Comparison of ENCODE assay signal across 20 cellular contexts in genomic region chr22:31899661-31900060, GRCh38. TPM values are rescaled to one million over a fixed set of nuclear protein-coding genes. Genes with fewer than 3 reads are reported as not detected.
A peak's percentile ranks its signal among the peaks of the same experiment; 100 is the strongest.
DNase-seq lines count a peak whose midpoint lies in the region; ATAC-seq, FAIRE-seq and TF ChIP-seq lines count a peak whose summit lies in the region.
"Had no signal": no experiment of that assay in that cellular context is flagged by ENCODE, and none has a peak within 500 bp of the region (broad histone marks: within the 10 kb centered on the region; RNA-seq: fewer than 3 reads in every experiment).

No MANE protein-coding gene starts in this region.

- no peak for ATAC-seq in WTC11
- no peak for ATAC-seq in HG02973 (IDR thresholded peaks at IDR 0.05; ENCODE audit: unreplicated experiment)
- ATAC-seq in left cardiac atrium: no peak
- no peak for ATAC-seq in GM21825 (IDR thresholded peaks at IDR 0.05; ENCODE audit: unreplicated experiment)
- ATAC-seq: A549; CD8-positive, alpha-beta T cell had no signal

- no peaks in the 10 kb centered on the region for H3K27me3 ChIP-seq in spleen (replicated peaks in 1 of 7)

- H3K4me1 ChIP-seq in kidney (ENCODE audit: control insufficient read depth in 1 of 2, insufficient read depth in 1 of 2, low read depth in 1 of 2, low read length in 2 of 2) (no peaks in the 10 kb centered on the region), spleen (no peaks in the 10 kb centered on the region)
- H3K4me1 ChIP-seq: A549, HAP-1 had no signal

- peaks cover 15% of the 10 kb centered on the region for H3K4me1 Mint-ChIP-seq in WTC11

- DNase-seq in WTC11 (ENCODE audit: low spot score) (no peak), caudate nucleus (lab: John Stamatoyannopoulos, UW) (peak in 1 of 61 donors; percentile 7), kidney (peak; percentile 36), spleen (peak; percentile 25), left cardiac atrium (no peak), NCI-H2171 (lab: John Stamatoyannopoulos, UW) (no peak)
- DNase-seq: CD8-positive, alpha-beta T cell; COR-L47; DMS153; DMS79 treated with DMSO at 0.1 percent for 48 hours; EL; GOT3 had no signal

- H3K36me3 Mint-ChIP-seq in WTC11: no peaks in the 10 kb centered on the region; the same call in 1 of the 2 replicates

- no peak overlapping the region for H3K4me3 ChIP-seq in kidney (ENCODE audit: low read length in 2 of 2)
- no peak overlapping the region for H3K4me3 ChIP-seq in spleen
- H3K4me3 ChIP-seq: A549, HAP-1 had no signal

- TF ChIP-seq POLR2A in spleen (IDR thresholded peaks at IDR 0.05): no peak

- POLR2A ChIA-PET in WTC11 (lab: Charles Lee): interaction anchor here (0.6 kb wide), 1 partner anchor 12 kb away, joined by 4 read pairs; no protein-coding TSS in a partner anchor

- peak overlapping the region; percentile 23; the same call in 1 of the 2 replicates for H3K27ac Mint-ChIP-seq in WTC11
- H3K27ac Mint-ChIP-seq: CD8-positive, alpha-beta T cell had no signal

- H3K9ac ChIP-seq in kidney (ENCODE audit: low read length in 2 of 2): no peak overlapping the region

- H3K4me3 Mint-ChIP-seq in WTC11: no peak overlapping the region
- H3K4me3 Mint-ChIP-seq: CD14-positive monocyte; CD8-positive, alpha-beta T cell had no signal

- H3K27me3 Mint-ChIP-seq in WTC11 (ENCODE audit: low read depth): no peaks in the 10 kb centered on the region

- CTCF ChIA-PET in WTC11 (lab: Charles Lee): interaction anchor here (0.6 kb wide), 1 partner anchor 71 kb away, joined by 3 read pairs; no protein-coding TSS in a partner anchor

- TF ChIP-seq CTCF in WTC11 (IDR thresholded peaks at IDR 0.05): no peak
- TF ChIP-seq CTCF in kidney (IDR thresholded peaks at IDR 0.05; ENCODE audit: borderline replicate concordance, extremely low read depth, insufficient read depth): no peak
- TF ChIP-seq CTCF in spleen (IDR thresholded peaks at IDR 0.05 in 8 of 11, conservative IDR thresholded peaks at IDR 0.05 in 3 of 11): no peak

- intact Hi-C loops in kidney (cut with DNase I): no loop called here
- intact Hi-C loops in spleen (cut with DNase I; ENCODE audit: low total_unique reads): no loop called here
- intact Hi-C loops in left cardiac atrium (cut with DNase I): no loop called here

- no peaks in the 10 kb centered on the region for H3K9me3 Mint-ChIP-seq in WTC11
- H3K9me3 Mint-ChIP-seq: CD8-positive, alpha-beta T cell had no signal

- no peaks in the 10 kb centered on the region for H3K9me3 ChIP-seq in kidney (ENCODE audit: control insufficient read depth in 1 of 2, low read length in 2 of 2)
- no peaks in the 10 kb centered on the region for H3K9me3 ChIP-seq in spleen
- H3K9me3 ChIP-seq: A549, HAP-1 had no signal

- no peak for FAIRE-seq in kidney (lab: Jason Lieb, UNC)
- FAIRE-seq: A549, D721Med, G401.6, GM12891 had no signal

- peak overlapping the region; percentile 93 for H3K27ac ChIP-seq in caudate nucleus (ENCODE audit: low read depth, low read length)
- no peak overlapping the region for H3K27ac ChIP-seq in kidney (ENCODE audit: low read depth in 2 of 2, low read length in 2 of 2)
- no peak overlapping the region for H3K27ac ChIP-seq in spleen
- H3K27ac ChIP-seq: A549 had no signal

- WGBS in spleen, 5 donors: 87 to 99% (median 95%) methylated on average over 4 of the region's 4 CpGs

- H3K36me3 ChIP-seq in kidney (ENCODE audit: control insufficient read depth in 1 of 2, insufficient read depth in 2 of 2, low read length in 2 of 2) (peaks cover 13 to 40% of the 10 kb centered on the region in 2 donors), spleen (peaks cover 3 to 96% (median 59%) of the 10 kb centered on the region in 6 donors)
- H3K36me3 ChIP-seq: HAP-1 had no signal

TF ChIP-seq in WTC11, 78 proteins besides CTCF, POLR2A, EP300 and RAD21:
- no peak for TF ChIP-seq MXD4 (CRISPR knock-in tag; IDR thresholded peaks at IDR 0.05; ENCODE audit: borderline replicate concordance)
- no peak for TF ChIP-seq ZNF232 (CRISPR knock-in tag; IDR thresholded peaks at IDR 0.05)
- TF ChIP-seq USF2 (CRISPR knock-in tag; IDR thresholded peaks at IDR 0.05): no peak

RNA-seq across cellular contexts. Expression of gene YWHAH, which starts 44.7 kb away (rescaled TPM):
- total RNA-seq in WTC11 (2021) (190 to 205 TPM (median 203 TPM) in 3 replicates), kidney (274 TPM), spleen (100 to 1,000 TPM in 3 of 7 donors, 10 to 100 TPM in 4; 77.3 to 130 (median 95.3) TPM), left cardiac atrium (100 to 1,000 TPM in 1 of 2 donors, 10 to 100 TPM in 1; 68.1 to 119 TPM)
- polyA plus RNA-seq in kidney (ENCODE audit: insufficient read depth, low read depth, low replicate concordance) (82.0 TPM), spleen (10 to 100 TPM; 34.2 to 62.8 (median 57.1) TPM)

Comparison
In these comparisons a context has a peak if more than half of its experiments do, and no peak if none do; other contexts are left out.
1. DNase-seq: peak in kidney (single experiment) and spleen (single experiment); none in WTC11 (single experiment), left cardiac atrium (single experiment) and NCI-H2171 (single experiment).